ENCODE assay signal across 11 cellular contexts in the genomic region with DNA sequence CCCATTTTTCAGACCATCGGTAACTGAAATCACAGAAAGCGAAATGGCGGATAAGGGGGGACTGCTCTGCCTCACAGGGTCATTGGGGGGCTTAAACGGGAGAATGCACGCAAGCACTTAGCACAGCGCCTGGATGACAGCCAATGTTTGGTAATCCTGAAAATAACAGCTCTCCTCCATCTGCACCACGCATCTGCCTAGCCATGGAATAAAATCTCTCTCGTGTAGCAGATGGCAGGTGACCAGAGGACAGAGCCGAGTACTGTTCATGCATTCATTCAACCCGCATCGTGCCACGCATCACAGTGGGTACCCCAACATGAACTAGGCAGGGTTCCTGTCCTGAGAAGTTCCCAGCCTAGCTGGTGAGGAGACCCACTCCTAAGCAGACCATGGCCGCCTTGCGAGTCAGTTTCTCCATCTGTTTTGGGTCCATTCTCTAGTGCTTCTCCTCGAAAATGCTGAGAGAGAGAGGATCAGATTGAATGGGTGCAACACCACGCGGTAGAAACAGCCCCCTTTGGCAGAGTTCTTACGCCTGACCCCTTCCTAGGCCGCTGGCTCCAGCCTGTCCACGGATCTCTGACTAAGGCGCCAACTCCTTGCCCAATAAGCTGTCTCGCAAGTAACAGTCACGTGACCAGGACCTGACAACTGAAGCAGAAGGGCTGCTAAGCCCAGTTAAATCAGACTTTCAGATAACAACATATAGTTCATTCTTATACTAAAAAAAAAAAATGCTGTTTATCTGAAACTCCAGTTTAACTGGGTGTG. TPM values are rescaled to one million over a fixed set of nuclear protein-coding genes. Genes with fewer than 3 reads are reported as not detected.
DNase-seq lines count a peak whose midpoint lies in the region; ATAC-seq, FAIRE-seq and TF ChIP-seq lines count a peak whose summit lies in the region.
"Had no signal": no experiment of that assay in that cellular context is flagged by ENCODE, and none has a peak within 500 bp of the region (broad histone marks: within the 10 kb centered on the region; RNA-seq: fewer than 3 reads in every experiment).

No MANE protein-coding gene starts in this region.

- no peaks in the 10 kb centered on the region for H3K27me3 ChIP-seq in liver (ENCODE audit: control insufficient read depth in 4 of 4, insufficient read depth in 4 of 4, low read length in 3 of 4)
- no peaks in the 10 kb centered on the region for H3K27me3 ChIP-seq in BE2C

- ATAC-seq in T-cell (replicated peaks in 1 of 4): no peak

- no peaks in the 10 kb centered on the region for H3K27me3 Mint-ChIP-seq in T-cell

- H3K9me3 ChIP-seq in liver (ENCODE audit: control insufficient read depth in 4 of 4, low read length in 3 of 4) (no peaks in the 10 kb centered on the region), BE2C (no peaks in the 10 kb centered on the region)

- H3K27ac ChIP-seq in liver (ENCODE audit: low read depth in 1 of 2, low read length in 2 of 2): peak overlapping the region; percentile 9 to 27

- H3K4me1 ChIP-seq in liver (ENCODE audit: control insufficient read depth in 4 of 4, insufficient read depth in 4 of 4, low read length in 3 of 4) (no peaks in the 10 kb centered on the region), BE2C (no peaks in the 10 kb centered on the region)

- DNase-seq in NCI-H748 (lab: John Stamatoyannopoulos, UW; ENCODE audit: unreplicated experiment) (peak; percentile 19), NCI-H748 treated with DMSO at 0.1 percent for 48 hours (lab: John Stamatoyannopoulos, UW) (no peak), cerebellum (ENCODE audit: low spot score) (peak; percentile 57), urothelium cell line (ENCODE audit: low spot score) (peak; percentile 60), T-cell (no peak), BE2C (no peak), hippocampal formation (lab: John Stamatoyannopoulos, UW) (no peak)
- DNase-seq: ACHN; activated CD4-positive, alpha-beta T cell treated with anti-CD3 and anti-CD28 coated beads for 48 hours had no signal

- no peak for FAIRE-seq in urothelium cell line (lab: Jason Lieb, UNC)

- peaks cover 6 to 10% (median 6%) of the 10 kb centered on the region in 3 donors for H3K9me3 Mint-ChIP-seq in T-cell

- CTCF ChIA-PET in T-cell (lab: Charles Lee): no interaction called here

- no peak overlapping the region for H3K4me3 ChIP-seq in liver (ENCODE audit: low read depth in 1 of 3, low read length in 3 of 3)
- no peak overlapping the region for H3K4me3 ChIP-seq in BE2C (ENCODE audit: low read depth, low read length)

- H3K4me1 Mint-ChIP-seq in T-cell: no peaks in the 10 kb centered on the region

- H3K4me3 Mint-ChIP-seq in T-cell: no peak overlapping the region

- 85% methylated on average over 23 of the region's 23 CpGs for WGBS in liver

- H3K36me3 ChIP-seq in liver (ENCODE audit: control insufficient read depth in 4 of 4, insufficient read depth in 3 of 4, low read depth in 1 of 4, low read length in 3 of 4) (no peaks in the 10 kb centered on the region), BE2C (no peaks in the 10 kb centered on the region)

- H3K36me3 Mint-ChIP-seq in T-cell: peaks cover 6% of the 10 kb centered on the region

- POLR2A ChIA-PET in T-cell (lab: Charles Lee): no interaction called here

- no peak overlapping the region for H3K27ac Mint-ChIP-seq in T-cell

- no peak overlapping the region for H3K9ac ChIP-seq in liver (ENCODE audit: low read depth in 1 of 2, low read length in 2 of 2)

- TF ChIP-seq CTCF in liver (IDR thresholded peaks at IDR 0.05; ENCODE audit: low read depth, low read length, missing input control) (no peak), BE2C (IDR thresholded peaks at IDR 0.05; ENCODE audit: low read depth, low read length) (no peak)

- no peak for TF ChIP-seq RAD21 in liver (IDR thresholded peaks at IDR 0.05)

TF ChIP-seq in liver, 16 proteins besides CTCF, POLR2A, EP300 and RAD21:
- TF ChIP-seq SP1 (IDR thresholded peaks at IDR 0.05) (no peak), HNF4G (IDR thresholded peaks at IDR 0.05) (no peak), RXRA (IDR thresholded peaks at IDR 0.05) (no peak), EGR1 (IDR thresholded peaks at IDR 0.05; ENCODE audit: low read depth in 2 of 2) (no peak), NR2F2 (IDR thresholded peaks at IDR 0.05) (no peak), TAF1 (conservative IDR thresholded peaks at IDR 0.05) (no peak), JUND (IDR thresholded peaks at IDR 0.05) (no peak), FOXA1 (IDR thresholded peaks at IDR 0.05) (no peak), GABPA (IDR thresholded peaks at IDR 0.05 in 1 of 2, conservative IDR thresholded peaks at IDR 0.05 in 1 of 2) (no peak), YY1 (IDR thresholded peaks at IDR 0.05) (no peak), HNF4A (conservative IDR thresholded peaks at IDR 0.05) (no peak), FOXA2 (IDR thresholded peaks at IDR 0.05) (no peak)
- TF ChIP-seq, protein P1, sequence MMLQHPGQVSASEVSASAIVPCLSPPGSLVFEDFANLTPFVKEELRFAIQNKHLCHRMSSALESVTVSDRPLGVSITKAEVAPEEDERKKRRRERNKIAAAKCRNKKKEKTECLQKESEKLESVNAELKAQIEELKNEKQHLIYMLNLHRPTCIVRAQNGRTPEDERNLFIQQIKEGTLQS (IDR thresholded peaks at IDR 0.05): no peak
- TF ChIP-seq, protein P2, sequence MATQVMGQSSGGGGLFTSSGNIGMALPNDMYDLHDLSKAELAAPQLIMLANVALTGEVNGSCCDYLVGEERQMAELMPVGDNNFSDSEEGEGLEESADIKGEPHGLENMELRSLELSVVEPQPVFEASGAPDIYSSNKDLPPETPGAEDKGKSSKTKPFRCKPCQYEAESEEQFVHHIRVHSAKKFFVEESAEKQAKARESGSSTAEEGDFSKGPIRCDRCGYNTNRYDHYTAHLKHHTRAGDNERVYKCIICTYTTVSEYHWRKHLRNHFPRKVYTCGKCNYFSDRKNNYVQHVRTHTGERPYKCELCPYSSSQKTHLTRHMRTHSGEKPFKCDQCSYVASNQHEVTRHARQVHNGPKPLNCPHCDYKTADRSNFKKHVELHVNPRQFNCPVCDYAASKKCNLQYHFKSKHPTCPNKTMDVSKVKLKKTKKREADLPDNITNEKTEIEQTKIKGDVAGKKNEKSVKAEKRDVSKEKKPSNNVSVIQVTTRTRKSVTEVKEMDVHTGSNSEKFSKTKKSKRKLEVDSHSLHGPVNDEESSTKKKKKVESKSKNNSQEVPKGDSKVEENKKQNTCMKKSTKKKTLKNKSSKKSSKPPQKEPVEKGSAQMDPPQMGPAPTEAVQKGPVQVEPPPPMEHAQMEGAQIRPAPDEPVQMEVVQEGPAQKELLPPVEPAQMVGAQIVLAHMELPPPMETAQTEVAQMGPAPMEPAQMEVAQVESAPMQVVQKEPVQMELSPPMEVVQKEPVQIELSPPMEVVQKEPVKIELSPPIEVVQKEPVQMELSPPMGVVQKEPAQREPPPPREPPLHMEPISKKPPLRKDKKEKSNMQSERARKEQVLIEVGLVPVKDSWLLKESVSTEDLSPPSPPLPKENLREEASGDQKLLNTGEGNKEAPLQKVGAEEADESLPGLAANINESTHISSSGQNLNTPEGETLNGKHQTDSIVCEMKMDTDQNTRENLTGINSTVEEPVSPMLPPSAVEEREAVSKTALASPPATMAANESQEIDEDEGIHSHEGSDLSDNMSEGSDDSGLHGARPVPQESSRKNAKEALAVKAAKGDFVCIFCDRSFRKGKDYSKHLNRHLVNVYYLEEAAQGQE (IDR thresholded peaks at IDR 0.05): no peak
- TF ChIP-seq, protein P3, sequence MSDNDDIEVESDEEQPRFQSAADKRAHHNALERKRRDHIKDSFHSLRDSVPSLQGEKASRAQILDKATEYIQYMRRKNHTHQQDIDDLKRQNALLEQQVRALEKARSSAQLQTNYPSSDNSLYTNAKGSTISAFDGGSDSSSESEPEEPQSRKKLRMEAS (IDR thresholded peaks at IDR 0.05): no peak
- TF ChIP-seq, protein P4, sequence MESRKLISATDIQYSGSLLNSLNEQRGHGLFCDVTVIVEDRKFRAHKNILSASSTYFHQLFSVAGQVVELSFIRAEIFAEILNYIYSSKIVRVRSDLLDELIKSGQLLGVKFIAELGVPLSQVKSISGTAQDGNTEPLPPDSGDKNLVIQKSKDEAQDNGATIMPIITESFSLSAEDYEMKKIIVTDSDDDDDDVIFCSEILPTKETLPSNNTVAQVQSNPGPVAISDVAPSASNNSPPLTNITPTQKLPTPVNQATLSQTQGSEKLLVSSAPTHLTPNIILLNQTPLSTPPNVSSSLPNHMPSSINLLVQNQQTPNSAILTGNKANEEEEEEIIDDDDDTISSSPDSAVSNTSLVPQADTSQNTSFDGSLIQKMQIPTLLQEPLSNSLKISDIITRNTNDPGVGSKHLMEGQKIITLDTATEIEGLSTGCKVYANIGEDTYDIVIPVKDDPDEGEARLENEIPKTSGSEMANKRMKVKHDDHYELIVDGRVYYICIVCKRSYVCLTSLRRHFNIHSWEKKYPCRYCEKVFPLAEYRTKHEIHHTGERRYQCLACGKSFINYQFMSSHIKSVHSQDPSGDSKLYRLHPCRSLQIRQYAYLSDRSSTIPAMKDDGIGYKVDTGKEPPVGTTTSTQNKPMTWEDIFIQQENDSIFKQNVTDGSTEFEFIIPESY (IDR thresholded peaks at IDR 0.05): no peak
TF ChIP-seq in liver: peak in this region for 0.

RNA-seq across cellular contexts. Expression of a gene that starts 7.3 kb away (rescaled TPM):
- total RNA-seq in cerebellum (not detected), liver (under 1 TPM; 0.28 to 0.59 TPM), T-cell (under 1 TPM in 2 of 5 donors, not detected in 3; 0.14 to 0.26 TPM)
- under 1 TPM; 0.21 to 0.67 TPM for polyA plus RNA-seq in liver
- polyA plus RNA-seq in BE2C (2012; ENCODE audit: insufficient read depth, insufficient read length, low read depth): not detected
- total RNA-seq: temporal lobe had no signal

Comparison
In these comparisons a context has a peak if more than half of its experiments do, and no peak if none do; other contexts are left out.
1. DNase-seq: peak in NCI-H748 (single experiment), cerebellum (single experiment) and urothelium cell line (single experiment); none in NCI-H748 treated with DMSO at 0.1 percent for 48 hours (single experiment), T-cell (0 of 34), BE2C (single experiment) and hippocampal formation (0 of 2).